Comparison of ENCODE assay signal across 13 cellular contexts in genomic region chr4:186948361-186949291, GRCh38.
A peak's percentile ranks its signal among the peaks of the same experiment; 100 is the strongest.
DNase-seq lines count a peak whose midpoint lies in the region; ATAC-seq, FAIRE-seq and TF ChIP-seq lines count a peak whose summit lies in the region.
"Had no signal": no experiment of that assay in that cellular context is flagged by ENCODE, and none has a peak within 500 bp of the region (broad histone marks: within the 10 kb centered on the region; RNA-seq: fewer than 3 reads in every experiment).

No MANE protein-coding gene starts in this region.

- no peaks in the 10 kb centered on the region for H3K9me2 ChIP-seq in PC-9 (ENCODE audit: insufficient read depth)

- H3K4me3 ChIP-seq in right atrium auricular region, result peak overlapping the region in 1 of 2 donors; percentile 13
- no peak overlapping the region for H3K4me3 ChIP-seq in iPS-15b (ENCODE audit: low read depth, low read length)
- H3K4me3 ChIP-seq in PC-9, result no peak overlapping the region
- H3K4me3 ChIP-seq: transverse colon had no signal

- H3K36me3 ChIP-seq in right atrium auricular region (no peaks in the 10 kb centered on the region), iPS-15b (ENCODE audit: control insufficient read depth, insufficient read depth, low read length) (no peaks in the 10 kb centered on the region), PC-9 (ENCODE audit: low read depth) (no peaks in the 10 kb centered on the region)
- H3K36me3 ChIP-seq: transverse colon had no signal

- no peaks in the 10 kb centered on the region for H4K20me1 ChIP-seq in PC-9 (ENCODE audit: insufficient read depth)

- ATAC-seq in Right ventricle myocardium superior (ENCODE audit: poor library complexity) (peak; percentile 64), HG02798 (IDR thresholded peaks at IDR 0.05; ENCODE audit: poor library complexity, unreplicated experiment) (no peak)
- ATAC-seq: activated T-cell treated with anti-CD3 and anti-CD28 coated beads, Interleukin-2, amount 50 U/mL, for 72 hours had no signal

- no peak overlapping the region for H2AFZ ChIP-seq in PC-9

- H3K4me1 ChIP-seq in right atrium auricular region (peaks cover 0 to 7% of the 10 kb centered on the region in 2 donors), iPS-15b (ENCODE audit: control insufficient read depth, insufficient read depth, low read length) (peaks cover 2% of the 10 kb centered on the region), PC-9 (replicated peaks; ENCODE audit: insufficient read depth) (no peaks in the 10 kb centered on the region)

- no peak for TF ChIP-seq POLR2A in GM12891 (IDR thresholded peaks at IDR 0.05; ENCODE audit: low read depth, low read length)

- H3K27ac ChIP-seq in right atrium auricular region (peak overlapping the region in 1 of 2 donors; percentile 35), VCaP (no peak overlapping the region), PC-9 (no peak overlapping the region)
- H3K27ac ChIP-seq: transverse colon had no signal

- H3K4me2 ChIP-seq in PC-9, result no peak overlapping the region

- no peaks in the 10 kb centered on the region for H3K79me2 ChIP-seq in PC-9 (ENCODE audit: low read depth)

- H3K9ac ChIP-seq in iPS-15b (ENCODE audit: low read depth, low read length), result peak overlapping the region; percentile 1

- TF ChIP-seq CTCF in right atrium auricular region (IDR thresholded peaks at IDR 0.05), result peak in 1 of 2 donors; percentile 40
- TF ChIP-seq CTCF in VCaP (conservative IDR thresholded peaks at IDR 0.05), result peak; percentile 24; the same call in 1 of the 2 replicates
- TF ChIP-seq CTCF in PC-9 (conservative IDR thresholded peaks at IDR 0.05), result no peak

- H3K9me3 ChIP-seq in right atrium auricular region (no peaks in the 10 kb centered on the region), iPS-15b (ENCODE audit: control insufficient read depth, insufficient read depth, low read length) (no peaks in the 10 kb centered on the region), PC-9 (ENCODE audit: insufficient read depth, low read depth) (no peaks in the 10 kb centered on the region)
- H3K9me3 ChIP-seq: transverse colon had no signal

- no TSS peak for BruUV-seq in PC-9 (replicated peaks; lab: Mats Ljungman, UMichigan)

- FAIRE-seq in GM12891 (lab: Jason Lieb, UNC), result no peak
- FAIRE-seq: GM19239, RCC 7860 had no signal

- CTCF ChIA-PET in PC-9 (lab: Charles Lee), result no interaction called here

- no peaks in the 10 kb centered on the region for H3K27me3 ChIP-seq in right atrium auricular region
- H3K27me3 ChIP-seq in iPS-15b (ENCODE audit: control insufficient read depth, insufficient read depth, low read length), result no peaks in the 10 kb centered on the region
- no peaks in the 10 kb centered on the region for H3K27me3 ChIP-seq in PC-9 (ENCODE audit: insufficient read depth, low read depth)
- H3K27me3 ChIP-seq: transverse colon had no signal

- intact Hi-C loops in Right ventricle myocardium superior (cut with DNase I), result no loop called here
- intact Hi-C loops in PC-9 (cut with micrococcal nuclease; ENCODE audit: unreplicated experiment), result no loop called here

- H3F3A ChIP-seq in PC-9 (ENCODE audit: insufficient read depth, low read depth), result no peaks in the 10 kb centered on the region

- DNase-seq in Right ventricle myocardium superior (no peak), right atrium auricular region (ENCODE audit: low spot score) (no peak), PC-9 (no peak), MV-4-11 (lab: John Stamatoyannopoulos, UW) (no peak), GM12891 (ENCODE audit: insufficient read length, low spot score) (no peak)
- DNase-seq: activated T-cell treated with anti-CD3 and anti-CD28 coated beads, Interleukin-2, amount 50 U/mL, for 72 hours; CD4-positive, alpha-beta memory T cell; transverse colon had no signal

- POLR2A ChIA-PET in PC-9 (lab: Charles Lee; ENCODE audit: unreplicated experiment), result no interaction called here

TF ChIP-seq in GM12891, 5 proteins besides CTCF, POLR2A, EP300 and RAD21:
- no peak for TF ChIP-seq PAX5 (IDR thresholded peaks at IDR 0.05; ENCODE audit: insufficient read depth, low read length, severe bottlenecking)
- TF ChIP-seq POU2F2 (IDR thresholded peaks at IDR 0.05; ENCODE audit: low read depth, low read length), result no peak
- TF ChIP-seq TAF1 (IDR thresholded peaks at IDR 0.05; ENCODE audit: low read depth, low read length), result no peak
- no peak for TF ChIP-seq POLR2AphosphoS5 (IDR thresholded peaks at IDR 0.05; ENCODE audit: low read depth, low read length)
